In genomic region chr4:37392540-37393255, GRCh38 we compare ENCODE assay signal across 11 cellular contexts.
DNase-seq lines count a peak whose midpoint lies in the region; ATAC-seq, FAIRE-seq and TF ChIP-seq lines count a peak whose summit lies in the region.
"Had no signal": no experiment of that assay in that cellular context is flagged by ENCODE, and none has a peak within 500 bp of the region (broad histone marks: within the 10 kb centered on the region; RNA-seq: fewer than 3 reads in every experiment).

No MANE protein-coding gene starts in this region.

- TF ChIP-seq RAD21 in GM12878 (IDR thresholded peaks at IDR 0.05; ENCODE audit: insufficient read depth, low read depth, low read length) = no peak

- 21% methylated on average over 9 of the region's 9 CpGs for WGBS in GM12878 (ENCODE audit: insufficient coverage, insufficient replicate concordance, low lambda C conversion rate, missing lambda C conversion rate)

- no TSS peak for BruUV-seq in GM12878 (replicated peaks; lab: Mats Ljungman, UMichigan)

- H3K36me3 ChIP-seq in GM12878 (ENCODE audit: control insufficient read depth in 2 of 2, insufficient read depth in 2 of 2, low read length in 1 of 2) (no peaks in the 10 kb centered on the region), vagina (no peaks in the 10 kb centered on the region)
- H3K36me3 ChIP-seq: gastroesophageal sphincter had no signal

- no peak overlapping the region for H3K4me3 Mint-ChIP-seq in CD14-positive monocyte
- no peak overlapping the region for H3K4me3 Mint-ChIP-seq in stimulated activated memory B cell treated with anti-CD40 and anti-IgM and Interleukin-4, amounts not matched to agents 10 μg/mL and 1 μg/mL and 100 μg/mL, for 72 hours

- H3K9me3 ChIP-seq in GM12878 (replicated peaks; ENCODE audit: control insufficient read depth, insufficient read depth, low read length) (no peaks in the 10 kb centered on the region; the same call in 2 of the 3 replicates), vagina (no peaks in the 10 kb centered on the region)
- H3K9me3 ChIP-seq: gastroesophageal sphincter, psoas muscle had no signal

- H3K4me1 Mint-ChIP-seq in CD14-positive monocyte = peaks cover 42% of the 10 kb centered on the region
- H3K4me1 Mint-ChIP-seq in stimulated activated memory B cell treated with anti-CD40 and anti-IgM and Interleukin-4, amounts not matched to agents 10 μg/mL and 1 μg/mL and 100 μg/mL, for 72 hours = peaks cover 6% of the 10 kb centered on the region

- ATAC-seq in HG02884 (IDR thresholded peaks at IDR 0.05; ENCODE audit: unreplicated experiment) (peak; percentile 41), GM12878 (peak; percentile 40), left colon (peak; percentile 59), HG03159 (IDR thresholded peaks at IDR 0.05; ENCODE audit: unreplicated experiment) (no peak)
- no peak for ATAC-seq in stimulated activated memory B cell treated with anti-CD40 and anti-IgM and Interleukin-4, amounts not matched to agents 10 μg/mL and 1 μg/mL and 100 μg/mL, for 72 hours
- ATAC-seq: gastroesophageal sphincter, psoas muscle had no signal

- RAD21 ChIA-PET in GM12878 (lab: Charles Lee; ENCODE audit: unreplicated experiment) = interaction anchor here (1.1 to 2.1 kb wide), 3 partner anchors 11 to 993 kb away, joined by 3 to 6 read pairs (median 6); no protein-coding TSS in a partner anchor

- H3K79me2 ChIP-seq in GM12878 (ENCODE audit: control insufficient read depth, insufficient read depth, low read length) = no peaks in the 10 kb centered on the region

- POLR2A ChIA-PET in GM12878 (lab: Charles Lee) = no interaction called here

- SMC1A ChIA-PET in GM12878 (lab: Charles Lee; ENCODE audit: uncharacterized antibody, unreplicated experiment) = interaction anchor here (1.1 to 1.6 kb wide), 3 partner anchors 9 to 1043 kb away, joined by 3 to 4 read pairs (median 3); no protein-coding TSS in a partner anchor

- no peak for DNase-seq in CD14-positive monocyte (ENCODE audit: low spot score)
- DNase-seq in GM12878 (ENCODE audit: low read depth, low spot score) = no peak
- DNase-seq in left colon = peak; percentile 27 to 34
- no peak for DNase-seq in vagina (ENCODE audit: extremely low spot score in 2 of 2)
- no peak for DNase-seq in cortex of kidney (lab: John Stamatoyannopoulos, UW)

- H2AFZ ChIP-seq in GM12878 (ENCODE audit: control insufficient read depth, low read depth, low read length) = no peak overlapping the region

- in situ Hi-C loops in GM12878 (cut with MboI) = loop anchor here (25.0 kb wide), 1 partner anchor 1205 kb away; no protein-coding TSS in a partner anchor

- no peak overlapping the region for H3K4me2 ChIP-seq in GM12878 (ENCODE audit: control insufficient read depth, insufficient read depth)

- H3K27ac Mint-ChIP-seq in CD14-positive monocyte = peak overlapping the region; percentile 8 to 75 (median 42)
- no peak overlapping the region for H3K27ac Mint-ChIP-seq in stimulated activated memory B cell treated with anti-CD40 and anti-IgM and Interleukin-4, amounts not matched to agents 10 μg/mL and 1 μg/mL and 100 μg/mL, for 72 hours

- H3K9ac ChIP-seq in GM12878 (ENCODE audit: control insufficient read depth, insufficient read depth, low read length) = no peak overlapping the region

- no peak for TF ChIP-seq EP300 in GM12878 (IDR thresholded peaks at IDR 0.05; ENCODE audit: borderline replicate concordance in 1 of 2, control insufficient read depth in 1 of 2, low read depth in 2 of 2, low read length in 2 of 2)

- no peaks in the 10 kb centered on the region for H3K27me3 Mint-ChIP-seq in CD14-positive monocyte (ENCODE audit: low read depth in 3 of 3)
- peaks cover 23% of the 10 kb centered on the region for H3K27me3 Mint-ChIP-seq in stimulated activated memory B cell treated with anti-CD40 and anti-IgM and Interleukin-4, amounts not matched to agents 10 μg/mL and 1 μg/mL and 100 μg/mL, for 72 hours

- no peaks in the 10 kb centered on the region for H4K20me1 ChIP-seq in GM12878 (ENCODE audit: control insufficient read depth, insufficient read depth)

- FAIRE-seq in GM12878 (lab: Jason Lieb, UNC) = no peak

- CTCF ChIA-PET in GM12878 (lab: Yijun Ruan, JAX) = interaction anchor here (0.7 to 4.5 kb wide), 5 partner anchors 9 to 979 kb away, joined by 3 to 26 read pairs (median 4); no protein-coding TSS in a partner anchor

- TF ChIP-seq POLR2A in GM12878 (IDR thresholded peaks at IDR 0.05; ENCODE audit: low read depth, low read length) (no peak), vagina (IDR thresholded peaks at IDR 0.05) (no peak)

- H3K4me1 ChIP-seq in GM12878 (ENCODE audit: control insufficient read depth, insufficient read depth, low read length) (no peaks in the 10 kb centered on the region), vagina (no peaks in the 10 kb centered on the region)
- H3K4me1 ChIP-seq: gastroesophageal sphincter, psoas muscle had no signal

- H3K4me3 ChIP-seq in GM12878 (no peak overlapping the region), vagina (no peak overlapping the region)
- H3K4me3 ChIP-seq: gastroesophageal sphincter, psoas muscle had no signal

- intact Hi-C loops in CD14-positive monocyte (cut with micrococcal nuclease) = no loop called here
- intact Hi-C loops in GM12878 (cut with micrococcal nuclease; ENCODE audit: unreplicated experiment) = loop anchor here (10.0 kb wide), 1 partner anchor 838 kb away; no protein-coding TSS in a partner anchor
- intact Hi-C loops in left colon (cut with DNase I, micrococcal nuclease) = no loop called here
- intact Hi-C loops in vagina (cut with DNase I) = no loop called here

- no peaks in the 10 kb centered on the region for H3K27me3 ChIP-seq in GM12878 (replicated peaks in 1 of 2; ENCODE audit: control insufficient read depth in 2 of 2, insufficient read depth in 2 of 2, low read length in 1 of 2)
- no peaks in the 10 kb centered on the region for H3K27me3 ChIP-seq in vagina

- no peaks in the 10 kb centered on the region for H3K9me3 Mint-ChIP-seq in CD14-positive monocyte
- no peaks in the 10 kb centered on the region for H3K9me3 Mint-ChIP-seq in stimulated activated memory B cell treated with anti-CD40 and anti-IgM and Interleukin-4, amounts not matched to agents 10 μg/mL and 1 μg/mL and 100 μg/mL, for 72 hours

- no peak overlapping the region for H3K27ac ChIP-seq in GM12878 (ENCODE audit: control insufficient read depth, insufficient read depth)
- no peak overlapping the region for H3K27ac ChIP-seq in vagina
- H3K27ac ChIP-seq: C4-2B, gastroesophageal sphincter, psoas muscle had no signal

- H3K36me3 Mint-ChIP-seq in CD14-positive monocyte = no peaks in the 10 kb centered on the region
- H3K36me3 Mint-ChIP-seq in stimulated activated memory B cell treated with anti-CD40 and anti-IgM and Interleukin-4, amounts not matched to agents 10 μg/mL and 1 μg/mL and 100 μg/mL, for 72 hours = no peaks in the 10 kb centered on the region

- TF ChIP-seq CTCF in CD14-positive monocyte (IDR thresholded peaks at IDR 0.05) (no peak), GM12878 (IDR thresholded peaks at IDR 0.05 in 2 of 3, conservative IDR thresholded peaks at IDR 0.05 in 1 of 3; ENCODE audit: control insufficient read depth in 2 of 3, extremely low read depth in 1 of 3, insufficient read depth in 1 of 3, low read depth in 3 of 3, low read length in 3 of 3) (no peak), vagina (IDR thresholded peaks at IDR 0.05) (no peak)

TF ChIP-seq in GM12878, 131 proteins besides CTCF, POLR2A, EP300 and RAD21:
- no peak for TF ChIP-seq NFXL1 (IDR thresholded peaks at IDR 0.05; ENCODE audit: borderline replicate concordance)
- TF ChIP-seq, protein P1, sequence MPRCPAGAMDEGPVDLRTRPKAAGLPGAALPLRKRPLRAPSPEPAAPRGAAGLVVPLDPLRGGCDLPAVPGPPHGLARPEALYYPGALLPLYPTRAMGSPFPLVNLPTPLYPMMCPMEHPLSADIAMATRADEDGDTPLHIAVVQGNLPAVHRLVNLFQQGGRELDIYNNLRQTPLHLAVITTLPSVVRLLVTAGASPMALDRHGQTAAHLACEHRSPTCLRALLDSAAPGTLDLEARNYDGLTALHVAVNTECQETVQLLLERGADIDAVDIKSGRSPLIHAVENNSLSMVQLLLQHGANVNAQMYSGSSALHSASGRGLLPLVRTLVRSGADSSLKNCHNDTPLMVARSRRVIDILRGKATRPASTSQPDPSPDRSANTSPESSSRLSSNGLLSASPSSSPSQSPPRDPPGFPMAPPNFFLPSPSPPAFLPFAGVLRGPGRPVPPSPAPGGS (IDR thresholded peaks at IDR 0.05; ENCODE audit: borderline replicate concordance, insufficient read depth, low read depth, low read length, poor library complexity, severe bottlenecking) = peak; percentile 73
- TF ChIP-seq SPI1 (IDR thresholded peaks at IDR 0.05; ENCODE audit: borderline replicate concordance, insufficient read depth, low read depth, low read length) = 0 out of 2 replicates have a peak, but pooled peaks have one; percentile 13

Comparison
In these comparisons a context has a peak if more than half of its experiments do, and no peak if none do; other contexts are left out.
1. DNase-seq: peak in left colon (2 of 2); none in CD14-positive monocyte (single experiment), GM12878 (single experiment), vagina (0 of 2) and cortex of kidney (single experiment).
2. ATAC-seq: peak in HG02884 (single experiment), GM12878 (single experiment) and left colon (single experiment); none in HG03159 (single experiment) and stimulated activated memory B cell treated with anti-CD40 and anti-IgM and Interleukin-4, amounts not matched to agents 10 μg/mL and 1 μg/mL and 100 μg/mL, for 72 hours (single experiment).